Comparison of ENCODE assay signal across 39 cellular contexts in the genomic region with DNA sequence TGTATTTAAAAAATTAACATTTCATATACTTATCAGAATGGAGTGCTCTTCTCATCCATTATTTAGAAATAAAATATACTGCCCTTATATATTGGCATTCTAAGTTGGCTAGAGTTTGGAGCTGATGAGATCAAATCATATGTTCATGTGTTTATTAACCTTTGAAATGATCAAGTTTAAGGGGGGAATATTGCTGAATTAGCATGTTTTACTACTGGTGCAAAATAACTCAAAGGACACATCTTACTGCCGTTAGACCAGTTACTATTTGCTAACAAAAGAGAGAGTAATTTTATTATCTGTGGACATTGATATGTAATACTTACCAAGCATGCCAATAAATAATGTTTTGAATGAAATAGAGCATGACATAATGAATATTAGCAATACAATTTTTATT.
"Had no signal": no experiment of that assay in that cellular context is flagged by ENCODE, and none has a peak within 500 bp of the region (broad histone marks: within the 10 kb centered on the region; RNA-seq: fewer than 3 reads in every experiment).

No MANE protein-coding gene starts in this region.

- H3K9me3 ChIP-seq: adrenal gland, ascending aorta, body of pancreas, breast epithelium had no signal

- H3K36me3 Mint-ChIP-seq: activated naive CD4-positive, alpha-beta T cell treated with anti-CD3 and anti-CD28 coated beads, Interleukin-2, amount 10 ng/mL, durations not matched to agents 7 days and 5 days; activated naive CD4-positive, alpha-beta T cell treated with anti-CD3 and anti-CD28 coated beads, Interleukin-2, amount 50 U/mL, for 24 hours; activated naive CD4-positive, alpha-beta T cell treated with anti-CD3 and anti-CD28 coated beads, Interleukin-2, amount 50 U/mL, for 72 hours; activated naive CD8-positive, alpha-beta T cell; activated naive CD8-positive, alpha-beta T cell treated with anti-CD3 and anti-CD28 coated beads for 36 hours; activated naive CD8-positive, alpha-beta T cell treated with anti-CD3 and anti-CD28 coated beads, Interleukin-2, amount 10 ng/mL, durations not matched to agents 7 days and 5 days; brain had no signal

- H3K27me3 ChIP-seq: ascending aorta, body of pancreas, brain microvascular endothelial cell, breast epithelium, cardiac muscle cell had no signal

- DNase-seq: activated effector memory CD4-positive, alpha-beta T cell treated with anti-CD3 and anti-CD28 coated beads, Interleukin-2, amount 50 U/mL, for 16 hours; activated effector memory CD4-positive, alpha-beta T cell treated with Interleukin-2 at 50 U/mL for 16 hours; activated gamma-delta T cell; activated gamma-delta T cell treated with Interleukin-2 at 50 U/mL for 16 hours; activated naive CD4-positive, alpha-beta T cell; activated naive CD4-positive, alpha-beta T cell treated with anti-CD3 and anti-CD28 coated beads for 36 hours; activated naive CD4-positive, alpha-beta T cell treated with anti-CD3 and anti-CD28 coated beads, Interleukin-2, amount 10 ng/mL, durations not matched to agents 7 days and 5 days; activated naive CD4-positive, alpha-beta T cell treated with anti-CD3 and anti-CD28 coated beads, Interleukin-2, amount 50 U/mL, for 16 hours; activated naive CD4-positive, alpha-beta T cell treated with Interleukin-2 at 50 U/mL for 16 hours; activated naive CD8-positive, alpha-beta T cell treated with anti-CD3 and anti-CD28 coated beads for 36 hours; activated naive CD8-positive, alpha-beta T cell treated with anti-CD3 and anti-CD28 coated beads, Interleukin-2, amount 10 ng/mL, durations not matched to agents 7 days and 5 days; activated naive CD8-positive, alpha-beta T cell treated with anti-CD3 and anti-CD28 coated beads, Interleukin-2, amount 50 U/mL, for 24 hours; activated T-cell treated with anti-CD3 and anti-CD28 coated beads, Interleukin-2, amount 50 U/mL, for 24 hours; activated T-cell treated with anti-CD3 and anti-CD28 coated beads, Interleukin-2, amount 50 U/mL, for 4 hours; activated T-cell treated with anti-CD3 and anti-CD28 coated beads, Interleukin-2, amount 50 U/mL, for 48 hours; activated T-cell treated with anti-CD3 and anti-CD28 coated beads, Interleukin-2, amount 50 U/mL, for 72 hours; adrenal gland; amniotic stem cell; amygdala; anterior cingulate cortex; aorta; body of pancreas; brain microvascular endothelial cell; caudate nucleus; central memory CD4-positive, alpha-beta T cell; cerebellar nuclear complex had no signal

- H3K4me1 ChIP-seq: adrenal gland, ascending aorta, breast epithelium had no signal

- H3K27me3 Mint-ChIP-seq: activated naive CD4-positive, alpha-beta T cell treated with anti-CD3 and anti-CD28 coated beads, Interleukin-2, amount 10 ng/mL, durations not matched to agents 7 days and 5 days; activated naive CD4-positive, alpha-beta T cell treated with anti-CD3 and anti-CD28 coated beads, Interleukin-2, amount 50 U/mL, for 24 hours; activated naive CD8-positive, alpha-beta T cell; activated naive CD8-positive, alpha-beta T cell treated with anti-CD3 and anti-CD28 coated beads for 36 hours; activated naive CD8-positive, alpha-beta T cell treated with anti-CD3 and anti-CD28 coated beads, Interleukin-2, amount 10 ng/mL, durations not matched to agents 7 days and 5 days; activated naive CD8-positive, alpha-beta T cell treated with anti-CD3 and anti-CD28 coated beads, Interleukin-2, amount 50 U/mL, for 24 hours; activated T-cell treated with anti-CD3 and anti-CD28 coated beads, Interleukin-2, amount 50 U/mL, for 24 hours; activated T-helper 17 cell treated with anti-CD3 and anti-CD28 coated beads, Interleukin-2, amount 50 U/mL, for 72 hours; central memory CD8-positive, alpha-beta T cell had no signal

- H3K27ac ChIP-seq: adrenal gland, ascending aorta, body of pancreas, brain microvascular endothelial cell, breast epithelium, cardiac muscle cell had no signal

- H3K9me3 Mint-ChIP-seq: activated naive CD4-positive, alpha-beta T cell treated with anti-CD3 and anti-CD28 coated beads for 36 hours; activated naive CD4-positive, alpha-beta T cell treated with anti-CD3 and anti-CD28 coated beads, Interleukin-2, amount 10 ng/mL, durations not matched to agents 7 days and 5 days; activated naive CD8-positive, alpha-beta T cell treated with anti-CD3 and anti-CD28 coated beads for 36 hours; activated naive CD8-positive, alpha-beta T cell treated with anti-CD3 and anti-CD28 coated beads, Interleukin-2, amount 10 ng/mL, durations not matched to agents 7 days and 5 days; activated naive CD8-positive, alpha-beta T cell treated with anti-CD3 and anti-CD28 coated beads, Interleukin-2, amount 50 U/mL, for 24 hours; activated T-cell treated with anti-CD3 and anti-CD28 coated beads, Interleukin-2, amount 50 U/mL, for 24 hours; activated T-helper 1 cell treated with anti-CD3 and anti-CD28 coated beads, Interleukin-12 subunit alpha, Interleukin-12 subunit beta, Interleukin-2, Interleukin-4 antibody, amounts not matched to agents 30 ng/mL and 10 ng/mL and 1 ng/mL, durations not matched to agents 14 hours and 24 hours and 36 hours; activated T-helper 17 cell treated with anti-CD3 and anti-CD28 coated beads, Interleukin-2, amount 50 U/mL, for 72 hours; activated T-helper 2 cell treated with anti-CD3 and anti-CD28 coated beads, Interferon-gamma antibody, Interleukin-2, Interleukin-4, amounts not matched to agents 10 μg/mL and 5 μg/mL and 100 μg/mL, durations not matched to agents 14 hours and 24 hours and 36 hours; brain had no signal

- H3K4me1 Mint-ChIP-seq: activated naive CD4-positive, alpha-beta T cell treated with anti-CD3 and anti-CD28 coated beads, Interleukin-2, amount 10 ng/mL, durations not matched to agents 7 days and 5 days; activated naive CD4-positive, alpha-beta T cell treated with anti-CD3 and anti-CD28 coated beads, Interleukin-2, amount 50 U/mL, for 24 hours; activated naive CD8-positive, alpha-beta T cell treated with anti-CD3 and anti-CD28 coated beads for 36 hours; activated naive CD8-positive, alpha-beta T cell treated with anti-CD3 and anti-CD28 coated beads, Interleukin-2, amount 10 ng/mL, durations not matched to agents 7 days and 5 days; activated naive CD8-positive, alpha-beta T cell treated with anti-CD3 and anti-CD28 coated beads, Interleukin-2, amount 50 U/mL, for 24 hours; activated T-helper 17 cell treated with anti-CD3 and anti-CD28 coated beads, Interleukin-2, amount 50 U/mL, for 72 hours; central memory CD8-positive, alpha-beta T cell had no signal

- H3K27ac Mint-ChIP-seq: activated naive CD4-positive, alpha-beta T cell treated with anti-CD3 and anti-CD28 coated beads for 36 hours; activated naive CD4-positive, alpha-beta T cell treated with anti-CD3 and anti-CD28 coated beads, Interleukin-2, amount 10 ng/mL, durations not matched to agents 7 days and 5 days; activated naive CD4-positive, alpha-beta T cell treated with anti-CD3 and anti-CD28 coated beads, Interleukin-2, amount 50 U/mL, for 24 hours; activated naive CD4-positive, alpha-beta T cell treated with anti-CD3 and anti-CD28 coated beads, Interleukin-2, amount 50 U/mL, for 72 hours; activated naive CD8-positive, alpha-beta T cell; activated naive CD8-positive, alpha-beta T cell treated with anti-CD3 and anti-CD28 coated beads for 36 hours; activated naive CD8-positive, alpha-beta T cell treated with anti-CD3 and anti-CD28 coated beads, Interleukin-2, amount 10 ng/mL, durations not matched to agents 7 days and 5 days; activated naive CD8-positive, alpha-beta T cell treated with anti-CD3 and anti-CD28 coated beads, Interleukin-2, amount 50 U/mL, for 24 hours; activated T-cell treated with anti-CD3 and anti-CD28 coated beads, Interleukin-2, amount 50 U/mL, for 24 hours; activated T-cell treated with anti-CD3 and anti-CD28 coated beads, Interleukin-2, amount 50 U/mL, for 72 hours; activated T-helper 1 cell treated with anti-CD3 and anti-CD28 coated beads, Interleukin-12 subunit alpha, Interleukin-12 subunit beta, Interleukin-2, Interleukin-4 antibody, amounts not matched to agents 30 ng/mL and 10 ng/mL and 1 ng/mL, durations not matched to agents 14 hours and 24 hours and 36 hours; activated T-helper 17 cell treated with anti-CD3 and anti-CD28 coated beads, Interleukin-2, amount 50 U/mL, for 72 hours; activated T-helper 2 cell treated with anti-CD3 and anti-CD28 coated beads, Interferon-gamma antibody, Interleukin-2, Interleukin-4, amounts not matched to agents 10 μg/mL and 5 μg/mL and 100 μg/mL, durations not matched to agents 14 hours and 24 hours and 36 hours; brain had no signal

- FAIRE-seq: astrocyte, bronchial epithelial cell had no signal

- H3K4me3 Mint-ChIP-seq: activated naive CD4-positive, alpha-beta T cell treated with anti-CD3 and anti-CD28 coated beads for 36 hours; activated naive CD4-positive, alpha-beta T cell treated with anti-CD3 and anti-CD28 coated beads, Interleukin-2, amount 10 ng/mL, durations not matched to agents 7 days and 5 days; activated naive CD4-positive, alpha-beta T cell treated with anti-CD3 and anti-CD28 coated beads, Interleukin-2, amount 50 U/mL, for 24 hours; activated naive CD8-positive, alpha-beta T cell; activated naive CD8-positive, alpha-beta T cell treated with anti-CD3 and anti-CD28 coated beads for 36 hours; activated naive CD8-positive, alpha-beta T cell treated with anti-CD3 and anti-CD28 coated beads, Interleukin-2, amount 10 ng/mL, durations not matched to agents 7 days and 5 days; activated naive CD8-positive, alpha-beta T cell treated with anti-CD3 and anti-CD28 coated beads, Interleukin-2, amount 50 U/mL, for 24 hours; activated T-cell treated with anti-CD3 and anti-CD28 coated beads, Interleukin-2, amount 50 U/mL, for 24 hours; activated T-cell treated with anti-CD3 and anti-CD28 coated beads, Interleukin-2, amount 50 U/mL, for 4 hours; activated T-cell treated with anti-CD3 and anti-CD28 coated beads, Interleukin-2, amount 50 U/mL, for 72 hours; activated T-helper 1 cell treated with anti-CD3 and anti-CD28 coated beads, Interleukin-12 subunit alpha, Interleukin-12 subunit beta, Interleukin-2, Interleukin-4 antibody, amounts not matched to agents 30 ng/mL and 10 ng/mL and 1 ng/mL, durations not matched to agents 14 hours and 24 hours and 36 hours; activated T-helper 17 cell treated with anti-CD3 and anti-CD28 coated beads, Interleukin-2, amount 50 U/mL, for 72 hours; brain; central memory CD8-positive, alpha-beta T cell had no signal

- H3K4me3 ChIP-seq: adrenal gland, ascending aorta, body of pancreas, breast epithelium, cardiac muscle cell had no signal

- ATAC-seq: activated naive CD4-positive, alpha-beta T cell treated with anti-CD3 and anti-CD28 coated beads, Interleukin-2, amount 50 U/mL, for 72 hours; activated naive CD8-positive, alpha-beta T cell treated with anti-CD3 and anti-CD28 coated beads, Interleukin-2, amount 50 U/mL, for 24 hours; activated T-cell treated with anti-CD3 and anti-CD28 coated beads, Interleukin-2, amount 50 U/mL, for 4 hours; activated T-cell treated with anti-CD3 and anti-CD28 coated beads, Interleukin-2, amount 50 U/mL, for 72 hours; activated T-helper 17 cell treated with anti-CD3 and anti-CD28 coated beads, Interleukin-2, amount 50 U/mL, for 72 hours; body of pancreas had no signal

- H3K36me3 ChIP-seq: adrenal gland, ascending aorta, brain microvascular endothelial cell, breast epithelium, cardiac muscle cell had no signal
